1 cellular context compared by ENCODE assay signal in genomic region chr4:1970926-1971325, GRCh38.
TF ChIP-seq lines count a peak whose summit lies in the region.

No MANE protein-coding gene starts in this region.

TF ChIP-seq in WTC11, 78 proteins besides CTCF, POLR2A, EP300 and RAD21 (continued from another document):
- no peak for TF ChIP-seq E2F5 (CRISPR knock-in tag; IDR thresholded peaks at IDR 0.05)
